Comparison of ENCODE assay signal across 22 cellular contexts in the genomic region with DNA sequence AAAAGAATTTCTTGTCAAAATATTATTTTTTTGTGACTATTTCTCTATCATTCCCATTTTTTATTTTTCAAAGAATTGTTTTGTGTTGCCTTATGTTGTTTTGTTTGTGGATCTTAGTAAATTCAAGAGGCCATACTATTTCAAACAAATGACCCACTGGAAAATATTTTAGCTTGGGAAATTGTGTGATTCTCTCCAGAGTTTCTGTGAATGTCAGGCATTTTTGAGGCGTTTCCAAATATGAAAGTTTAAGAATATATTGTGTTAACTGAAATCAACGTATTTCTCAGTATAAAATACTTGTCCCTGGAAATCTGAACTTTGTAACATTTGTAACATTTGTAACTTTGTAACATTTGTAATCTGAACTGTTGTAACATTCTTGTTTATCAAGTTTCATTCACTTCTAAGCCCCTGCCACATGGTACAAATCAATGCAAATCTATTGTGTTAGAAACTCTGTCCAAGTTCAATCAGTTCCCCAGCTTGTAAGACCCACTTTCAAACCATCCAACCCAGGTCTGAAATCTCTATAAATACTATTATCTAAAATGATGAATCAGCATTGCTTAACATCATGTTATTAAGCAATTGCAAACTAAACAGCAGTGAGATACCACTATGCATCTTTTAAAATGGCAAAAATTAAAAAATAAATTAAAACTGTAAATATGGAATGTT.
A peak's percentile ranks its signal among the peaks of the same experiment; 100 is the strongest.
DNase-seq lines count a peak whose midpoint lies in the region; FAIRE-seq and TF ChIP-seq lines count a peak whose summit lies in the region.
"Had no signal": no experiment of that assay in that cellular context is flagged by ENCODE, and none has a peak within 500 bp of the region (broad histone marks: within the 10 kb centered on the region; RNA-seq: fewer than 3 reads in every experiment).

No MANE protein-coding gene starts in this region.

- H3F3A ChIP-seq in smooth muscle cell (ENCODE audit: low read depth) = no peaks in the 10 kb centered on the region

- WGBS in smooth muscle cell (ENCODE audit: low lambda C conversion rate) = 89% methylated on average over 2 of the region's 2 CpGs
- 54% methylated on average over 2 of the region's 2 CpGs for WGBS in suprapubic skin

- H3K79me2 ChIP-seq in smooth muscle cell (ENCODE audit: low read depth) = no peaks in the 10 kb centered on the region

- FAIRE-seq in RCC 7860 (lab: Jason Lieb, UNC) (peak; percentile 27), bronchial epithelial cell (lab: Jason Lieb, UNC) (no peak)
- FAIRE-seq: HTR-8/SVneo had no signal

- no peak for TF ChIP-seq EP300 in suprapubic skin (IDR thresholded peaks at IDR 0.05)

- H3K9me3 ChIP-seq in smooth muscle cell (replicated peaks; ENCODE audit: low read depth) (peaks cover 2% of the 10 kb centered on the region), suprapubic skin (peaks cover 8% of the 10 kb centered on the region)

- no peak for DNase-seq in RCC 7860 (ENCODE audit: low spot score)
- peak; percentile 7 for DNase-seq in bronchial epithelial cell (ENCODE audit: low read depth)
- peak; percentile 35 for DNase-seq in fibroblast of the aortic adventitia (ENCODE audit: low read depth)
- no peak for DNase-seq in smooth muscle cell (lab: John Stamatoyannopoulos, UW; ENCODE audit: unreplicated experiment)
- no peak for DNase-seq in suprapubic skin (ENCODE audit: low spot score in 2 of 2)
- no peak for DNase-seq in activated T-cell treated with anti-CD3 and anti-CD28 coated beads, Interleukin-2, amount 50 U/mL, for 48 hours
- no peak for DNase-seq in H7
- DNase-seq: CD4-positive, CD25-positive, alpha-beta regulatory T cell; COR-L47; DMS79; H9; HFFc6; Kasumi-1; NCI-H1694; NCI-H2081; NCI-H2171; NCI-H446; NCI-H526; RPMI8226; SHP77 treated with DMSO at 0.1 percent for 48 hours had no signal

- H2AFZ ChIP-seq in smooth muscle cell (ENCODE audit: low read depth) = no peak overlapping the region

- H4K20me1 ChIP-seq in smooth muscle cell (ENCODE audit: low read depth) = no peaks in the 10 kb centered on the region

- H3K27me3 ChIP-seq in bronchial epithelial cell (ENCODE audit: control insufficient read depth, insufficient read depth, low read length) = no peaks in the 10 kb centered on the region
- H3K27me3 ChIP-seq in smooth muscle cell (ENCODE audit: low read depth) = no peaks in the 10 kb centered on the region
- H3K27me3 ChIP-seq in suprapubic skin = no peaks in the 10 kb centered on the region
- H3K27me3 ChIP-seq in H7 (ENCODE audit: control insufficient read depth, insufficient read depth, low read length) = no peaks in the 10 kb centered on the region

- no peak for TF ChIP-seq POLR2A in suprapubic skin (IDR thresholded peaks at IDR 0.05)

- H3K4me2 ChIP-seq in smooth muscle cell = no peak overlapping the region

- H3K36me3 ChIP-seq in bronchial epithelial cell (ENCODE audit: control insufficient read depth, insufficient read depth, low read length) = no peaks in the 10 kb centered on the region
- H3K36me3 ChIP-seq in smooth muscle cell (ENCODE audit: low read depth) = no peaks in the 10 kb centered on the region
- no peaks in the 10 kb centered on the region for H3K36me3 ChIP-seq in suprapubic skin
- no peaks in the 10 kb centered on the region for H3K36me3 ChIP-seq in H7 (replicated peaks; ENCODE audit: control insufficient read depth, insufficient read depth, low read length)

- H3K4me3 ChIP-seq in bronchial epithelial cell (ENCODE audit: low read depth, low read length) = no peak overlapping the region
- H3K4me3 ChIP-seq in fibroblast of the aortic adventitia (ENCODE audit: low read depth, low read length) = no peak overlapping the region
- H3K4me3 ChIP-seq in smooth muscle cell = no peak overlapping the region
- H3K4me3 ChIP-seq in suprapubic skin = no peak overlapping the region
- H3K4me3 ChIP-seq in H7 (ENCODE audit: insufficient read depth, low read depth, low read length) = no peak overlapping the region
- H3K4me3 ChIP-seq: SK-N-MC had no signal

- no peak overlapping the region for H3K9ac ChIP-seq in smooth muscle cell (ENCODE audit: low read depth)

- H3K27ac ChIP-seq in smooth muscle cell (ENCODE audit: low read depth) (peak overlapping the region; percentile 1), suprapubic skin (no peak overlapping the region)
- H3K27ac ChIP-seq: SK-N-MC had no signal

- H3K4me1 ChIP-seq in smooth muscle cell (ENCODE audit: low read depth) (no peaks in the 10 kb centered on the region), suprapubic skin (no peaks in the 10 kb centered on the region)

- TF ChIP-seq CTCF in bronchial epithelial cell (IDR thresholded peaks at IDR 0.05; ENCODE audit: insufficient read depth, low read length, severe bottlenecking) (no peak), fibroblast of the aortic adventitia (IDR thresholded peaks at IDR 0.05; ENCODE audit: insufficient read depth, low read length) (no peak), smooth muscle cell (IDR thresholded peaks at IDR 0.05; ENCODE audit: borderline replicate concordance, insufficient read depth, poor library complexity, severe bottlenecking) (no peak), suprapubic skin (IDR thresholded peaks at IDR 0.05) (no peak)

Comparison
In these comparisons a context has a peak if more than half of its experiments do, and no peak if none do; other contexts are left out.
1. DNase-seq: peak in bronchial epithelial cell (single experiment) and fibroblast of the aortic adventitia (single experiment); none in RCC 7860 (single experiment), smooth muscle cell (single experiment), suprapubic skin (0 of 2), activated T-cell treated with anti-CD3 and anti-CD28 coated beads, Interleukin-2, amount 50 U/mL, for 48 hours (0 of 2) and H7 (single experiment).